In the genomic region with DNA sequence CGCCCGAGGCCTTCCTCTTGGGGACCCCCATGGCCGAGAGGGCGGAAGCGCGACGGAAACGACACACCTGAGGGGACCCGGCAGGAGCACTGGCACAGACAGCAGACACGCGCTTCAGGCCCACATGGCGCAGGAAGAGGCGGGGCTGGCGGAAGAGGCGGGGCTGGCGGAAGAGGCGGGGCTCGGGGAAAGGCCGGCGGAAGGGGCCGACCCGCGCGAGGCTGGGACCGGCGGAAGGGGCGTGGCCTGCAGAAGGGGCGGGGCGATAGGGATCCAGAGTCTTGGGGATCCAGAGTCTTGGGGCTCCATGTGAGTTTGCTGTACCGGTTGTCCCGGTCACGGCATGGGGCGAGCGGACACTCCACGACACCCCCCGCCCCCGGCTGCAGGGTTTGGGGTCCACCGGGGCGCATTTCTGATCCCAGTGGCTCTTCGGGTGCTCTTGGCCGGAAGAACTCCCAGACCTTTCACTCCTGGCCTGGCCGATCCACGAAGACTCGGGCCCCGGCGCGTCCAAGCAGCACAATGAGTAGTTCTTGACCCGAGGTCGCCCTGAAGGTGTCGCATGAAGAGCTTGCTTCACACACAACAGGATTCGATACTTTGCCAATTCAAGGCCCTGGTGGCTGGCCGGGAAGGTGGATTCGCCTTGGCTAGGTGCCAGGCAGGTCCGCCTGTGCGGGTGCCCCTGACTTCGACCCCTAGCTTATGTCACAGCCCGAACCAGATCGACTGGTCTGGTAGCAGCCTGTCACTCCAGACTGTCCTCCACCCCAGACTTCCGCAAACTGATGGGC, we compare ENCODE assay signal across 8 cellular contexts. TPM values are rescaled to one million over a fixed set of nuclear protein-coding genes. Genes with fewer than 3 reads are reported as not detected.
A peak's percentile ranks its signal among the peaks of the same experiment; 100 is the strongest.
DNase-seq lines count a peak whose midpoint lies in the region; ATAC-seq, FAIRE-seq and TF ChIP-seq lines count a peak whose summit lies in the region.

A gene with protein sequence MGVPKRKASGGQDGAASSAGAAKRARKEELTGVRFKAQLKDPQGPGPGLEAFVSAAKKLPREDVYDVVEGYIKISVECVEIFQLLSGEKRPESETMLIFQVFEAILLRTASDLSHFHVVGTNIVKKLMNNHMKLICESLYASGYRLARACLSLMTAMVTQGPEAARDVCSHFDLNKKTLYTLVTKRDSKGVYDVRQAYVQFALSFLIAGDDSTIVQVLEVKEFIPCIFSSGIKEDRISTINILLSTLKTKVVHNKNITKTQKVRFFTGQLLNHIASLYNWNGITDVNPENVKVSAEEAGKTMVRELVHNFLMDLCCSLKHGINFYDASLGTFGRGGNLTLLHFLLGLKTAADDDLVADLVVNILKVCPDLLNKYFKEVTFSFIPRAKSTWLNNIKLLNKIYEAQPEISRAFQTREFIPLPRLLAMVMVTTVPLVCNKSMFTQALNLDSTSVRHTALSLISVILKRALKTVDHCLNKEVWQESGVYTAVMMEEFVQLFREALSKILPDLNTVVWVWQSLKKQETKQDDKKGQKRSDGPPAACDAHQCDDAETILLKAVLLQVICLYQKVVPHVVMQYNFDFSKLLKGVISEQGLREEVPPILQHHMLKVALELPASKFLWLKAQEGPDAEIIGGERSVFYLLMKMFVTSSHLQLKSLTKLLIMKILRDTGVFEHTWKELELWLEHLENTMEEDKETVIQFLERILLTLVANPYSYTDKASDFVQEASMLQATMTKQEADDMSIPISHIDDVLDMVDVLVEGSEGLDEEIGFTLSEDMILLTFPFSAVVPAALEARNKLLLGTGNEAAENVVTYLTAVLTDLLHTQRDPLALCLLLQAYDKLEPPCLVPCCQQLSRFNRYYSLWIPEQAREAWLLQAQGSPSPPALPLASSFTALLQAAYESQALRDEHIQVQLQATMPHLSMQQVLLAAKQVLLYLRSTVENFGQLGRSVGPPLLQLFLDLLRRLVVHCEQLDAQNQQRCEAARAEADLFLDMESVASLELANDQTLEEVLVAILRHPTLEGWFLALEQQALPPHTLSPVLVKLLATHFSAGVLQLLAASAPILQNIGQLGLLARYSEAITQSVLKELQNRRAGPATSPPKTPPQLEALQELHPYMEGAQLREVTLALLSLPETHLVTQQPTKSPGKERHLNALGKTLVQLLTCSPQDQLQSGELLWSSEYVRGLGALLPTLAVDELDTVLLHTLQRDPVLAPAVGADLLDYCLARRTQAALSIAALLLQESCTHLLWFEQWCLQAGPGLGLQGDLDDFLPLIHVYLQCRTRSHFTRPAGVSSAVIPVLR (N-terminal part only) (minus strand): TSS at position 133 of the 797 bp plus-strand sequence. CDS start 102 bp downstream, at position 31.

- in situ Hi-C loops in GM13977 (cut with MboI; ENCODE audit: low pct_unique_long_range_greater_than_20kb, low sequenced_read_pairs, unreplicated experiment) = no loop called here

- FAIRE-seq in urothelium cell line (lab: Jason Lieb, UNC) = peak; percentile 32

- no peak for TF ChIP-seq CTCF in GM13977 (IDR thresholded peaks at IDR 0.05; ENCODE audit: extremely low read depth, insufficient read depth, missing control alignments)

- ATAC-seq in HG02840 (IDR thresholded peaks at IDR 0.05; ENCODE audit: low FRiP score, unreplicated experiment) (peak; percentile 85), left ventricle myocardium superior (peak; percentile 99)

- DNase-seq in GM13977 (ENCODE audit: low spot score) = peak; percentile 96
- peak; percentile 74 for DNase-seq in NCI-H1694 treated with DMSO at 0.1 percent for 48 hours (lab: John Stamatoyannopoulos, UW)
- peak; percentile 89 to 94 (median 90) for DNase-seq in T-helper 2 cell
- peak; percentile 22 to 96 (median 89) for DNase-seq in amygdala (lab: John Stamatoyannopoulos, UW)
- peak; percentile 96 for DNase-seq in left ventricle myocardium superior
- no peak for DNase-seq in pulmonary artery endothelial cell (ENCODE audit: low read depth, low spot score)
- peak; percentile 97 for DNase-seq in urothelium cell line (ENCODE audit: low spot score)

- intact Hi-C loops in left ventricle myocardium superior (cut with micrococcal nuclease) = no loop called here

RNA-seq across cellular contexts. Expression of the gene that starts here (rescaled TPM):
- total RNA-seq in left ventricle myocardium superior = 11.9 TPM
- total RNA-seq in pulmonary artery endothelial cell = 20.0 and 25.8 TPM in 2 replicates
